16 cellular contexts compared by ENCODE assay signal in the genomic region with DNA sequence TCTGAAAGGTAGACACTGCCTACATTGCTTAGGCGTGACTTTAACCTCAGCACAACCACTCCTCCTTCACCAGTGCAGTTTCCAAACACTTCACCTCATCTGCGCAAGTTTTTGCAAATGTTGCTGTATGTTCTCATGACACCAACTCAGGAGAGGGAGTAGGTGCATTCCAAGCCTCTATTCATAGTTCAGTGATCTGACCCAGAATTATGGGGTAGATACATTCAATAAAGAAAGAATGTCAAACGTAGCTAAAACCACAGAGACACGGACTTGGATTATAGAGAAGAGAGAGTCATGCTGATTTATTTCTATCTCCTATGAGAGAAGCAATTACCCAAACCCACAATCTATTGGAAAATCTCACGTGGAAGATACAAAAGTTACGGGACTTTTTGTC.
DNase-seq lines count a peak whose midpoint lies in the region; ATAC-seq, FAIRE-seq and TF ChIP-seq lines count a peak whose summit lies in the region.
"Had no signal": no experiment of that assay in that cellular context is flagged by ENCODE, and none has a peak within 500 bp of the region (broad histone marks: within the 10 kb centered on the region; RNA-seq: fewer than 3 reads in every experiment).

No MANE protein-coding gene starts in this region.

- H3K4me1 ChIP-seq in astrocyte (ENCODE audit: insufficient read depth, low read length) (no peaks in the 10 kb centered on the region), osteoblast (ENCODE audit: insufficient read depth, low read length) (peaks cover 25% of the 10 kb centered on the region), right atrium auricular region (no peaks in the 10 kb centered on the region)
- H3K4me1 ChIP-seq: A549, BLaER1 had no signal

- H3K27me3 ChIP-seq in astrocyte (ENCODE audit: insufficient read depth, low read length) = no peaks in the 10 kb centered on the region
- H3K27me3 ChIP-seq in osteoblast (ENCODE audit: insufficient read depth, low read length) = no peaks in the 10 kb centered on the region
- no peaks in the 10 kb centered on the region for H3K27me3 ChIP-seq in right atrium auricular region
- H3K27me3 ChIP-seq: BLaER1 had no signal

- peak; percentile 18 for DNase-seq in EL
- peak; percentile 60 for DNase-seq in HFFc6
- DNase-seq in astrocyte (ENCODE audit: low read depth) = peak; percentile 38
- no peak for DNase-seq in osteoblast (ENCODE audit: insufficient read length, low spot score, missing footprints)
- DNase-seq in right atrium auricular region (ENCODE audit: low spot score) = no peak
- no peak for DNase-seq in NCI-H69 (lab: John Stamatoyannopoulos, UW)
- DNase-seq in GF-D8 (lab: John Stamatoyannopoulos, UW) = no peak
- DNase-seq: AML-193; CD8-positive, alpha-beta memory T cell; DMS 273 treated with DMSO at 0.1 percent for 48 hours had no signal

- H3K4me1 Mint-ChIP-seq in HFFc6 (ENCODE audit: low read depth) (peaks cover 72% of the 10 kb centered on the region), astrocyte (ENCODE audit: low read depth, unreplicated experiment) (no peaks in the 10 kb centered on the region)
- H3K4me1 Mint-ChIP-seq: CD8-positive, alpha-beta memory T cell had no signal

- H3K9ac ChIP-seq in astrocyte (ENCODE audit: low read length) = peak overlapping the region; percentile 39
- H3K9ac ChIP-seq: BLaER1, KMS-11 had no signal

- H3K9me3 Mint-ChIP-seq in HFFc6 (peaks cover 5% of the 10 kb centered on the region; the same call in 1 of the 2 replicates), astrocyte (ENCODE audit: unreplicated experiment) (peaks cover 9% of the 10 kb centered on the region)

- H3K27ac ChIP-seq in astrocyte (ENCODE audit: low read depth, low read length) = peak overlapping the region; percentile 67
- peak overlapping the region; percentile 97 for H3K27ac ChIP-seq in osteoblast (ENCODE audit: low read depth, low read length)
- H3K27ac ChIP-seq in right atrium auricular region = no peak overlapping the region
- H3K27ac ChIP-seq: A549, BLaER1, KMS-11 had no signal

- no peak for ATAC-seq in GM18511 (IDR thresholded peaks at IDR 0.05; ENCODE audit: unreplicated experiment)
- ATAC-seq: A549 had no signal

- H3K4me2 ChIP-seq in astrocyte (ENCODE audit: low read length) (peak overlapping the region; percentile 28), osteoblast (ENCODE audit: insufficient read depth, low read length) (peak overlapping the region; percentile 38)
- H3K4me2 ChIP-seq: A549, BLaER1, KMS-11 had no signal

- TF ChIP-seq CTCF in HFFc6 (IDR thresholded peaks at IDR 0.05) (no peak), astrocyte (IDR thresholded peaks at IDR 0.05; ENCODE audit: insufficient read depth, low read depth, low read length) (no peak), osteoblast (IDR thresholded peaks at IDR 0.05; ENCODE audit: extremely low read depth, low read depth, low read length) (no peak), right atrium auricular region (IDR thresholded peaks at IDR 0.05) (no peak)

- H3K79me2 ChIP-seq in astrocyte (ENCODE audit: insufficient read depth, low read length) (no peaks in the 10 kb centered on the region), osteoblast (ENCODE audit: insufficient read depth, low read length) (no peaks in the 10 kb centered on the region)

- H3K27me3 Mint-ChIP-seq in HFFc6 (ENCODE audit: insufficient read depth) (no peaks in the 10 kb centered on the region), astrocyte (ENCODE audit: low read depth, unreplicated experiment) (no peaks in the 10 kb centered on the region)

- no peak for FAIRE-seq in astrocyte (lab: Jason Lieb, UNC)
- FAIRE-seq: A549, G401.6, H54 had no signal

- H4K20me1 ChIP-seq in astrocyte (ENCODE audit: insufficient read depth, low read length) = no peaks in the 10 kb centered on the region
- no peaks in the 10 kb centered on the region for H4K20me1 ChIP-seq in osteoblast (ENCODE audit: insufficient read depth, low read length)
- H4K20me1 ChIP-seq: BLaER1 had no signal

- H3K27ac Mint-ChIP-seq in HFFc6 (peak overlapping the region; percentile 88), astrocyte (ENCODE audit: unreplicated experiment) (no peak overlapping the region)
- H3K27ac Mint-ChIP-seq: CD8-positive, alpha-beta memory T cell had no signal

- H3K4me3 Mint-ChIP-seq in HFFc6 = peak overlapping the region; percentile 48
- no peak overlapping the region for H3K4me3 Mint-ChIP-seq in astrocyte (ENCODE audit: unreplicated experiment)
- H3K4me3 Mint-ChIP-seq: CD8-positive, alpha-beta memory T cell had no signal

- no peak overlapping the region for H2AFZ ChIP-seq in astrocyte (ENCODE audit: low read depth, low read length)
- no peak overlapping the region for H2AFZ ChIP-seq in osteoblast (ENCODE audit: low read length)

- H3K9me3 ChIP-seq in astrocyte (ENCODE audit: insufficient read depth, low read depth, low read length) = no peaks in the 10 kb centered on the region
- no peaks in the 10 kb centered on the region for H3K9me3 ChIP-seq in osteoblast (ENCODE audit: low read depth, low read length)
- no peaks in the 10 kb centered on the region for H3K9me3 ChIP-seq in right atrium auricular region
- H3K9me3 ChIP-seq: A549, BLaER1 had no signal

- H3K36me3 Mint-ChIP-seq in HFFc6 (ENCODE audit: low read depth) = peaks cover 19% of the 10 kb centered on the region
- no peaks in the 10 kb centered on the region for H3K36me3 Mint-ChIP-seq in astrocyte (ENCODE audit: low read depth, unreplicated experiment)
- H3K36me3 Mint-ChIP-seq: CD8-positive, alpha-beta memory T cell had no signal

- H3K36me3 ChIP-seq in astrocyte (ENCODE audit: insufficient read depth, low read length) (no peaks in the 10 kb centered on the region), osteoblast (ENCODE audit: insufficient read depth, low read length) (no peaks in the 10 kb centered on the region), right atrium auricular region (no peaks in the 10 kb centered on the region)
- H3K36me3 ChIP-seq: BLaER1 had no signal

- no peak overlapping the region for H3K4me3 ChIP-seq in astrocyte (ENCODE audit: insufficient read depth, low read depth, low read length)
- no peak overlapping the region for H3K4me3 ChIP-seq in osteoblast (ENCODE audit: insufficient read depth, low read length)
- H3K4me3 ChIP-seq in right atrium auricular region = no peak overlapping the region
- H3K4me3 ChIP-seq: A549, BLaER1 had no signal

Comparison
In these comparisons a context has a peak if more than half of its experiments do, and no peak if none do; other contexts are left out.
1. DNase-seq: peak in EL (single experiment), HFFc6 (single experiment) and astrocyte (single experiment); none in osteoblast (single experiment), right atrium auricular region (single experiment), NCI-H69 (single experiment) and GF-D8 (single experiment).
2. H3K27ac ChIP-seq: peak in astrocyte (single experiment) and osteoblast (single experiment); none in right atrium auricular region (0 of 2).